Comparison of ENCODE assay signal across 1 cellular context in genomic region chr2:110725859-110726258, GRCh38.
TF ChIP-seq lines count a peak whose summit lies in the region.

No MANE protein-coding gene starts in this region.

TF ChIP-seq in HepG2, 621 proteins besides CTCF, POLR2A, EP300 and RAD21 (continued from another document):
- TF ChIP-seq HNF1B (CRISPR knock-in tag; IDR thresholded peaks at IDR 0.05): no peak
TF ChIP-seq in HepG2: peak in this region for 0.
